In genomic region chrX:41589634-41590270, GRCh38 we compare ENCODE assay signal across 15 cellular contexts.
DNase-seq lines count a peak whose midpoint lies in the region; ATAC-seq, FAIRE-seq and TF ChIP-seq lines count a peak whose summit lies in the region.
"Had no signal": no experiment of that assay in that cellular context is flagged by ENCODE, and none has a peak within 500 bp of the region (broad histone marks: within the 10 kb centered on the region; RNA-seq: fewer than 3 reads in every experiment).

No MANE protein-coding gene starts in this region.

- H3K27me3 ChIP-seq in endodermal cell (ENCODE audit: control insufficient read depth, insufficient read depth, low read length, poor library complexity, severe bottlenecking) (no peaks in the 10 kb centered on the region), left lung (peaks cover 0 to 5% of the 10 kb centered on the region in 2 donors), sigmoid colon (no peaks in the 10 kb centered on the region)
- H3K27me3 ChIP-seq: neutrophil, transverse colon had no signal

- peaks cover 4% of the 10 kb centered on the region for H3K36me3 Mint-ChIP-seq in endodermal cell (ENCODE audit: low read depth)

- peak; percentile 8 to 59 for DNase-seq in A549 (ENCODE audit: low read depth in 1 of 2, low spot score in 1 of 2)
- DNase-seq in LHCN-M2 (ENCODE audit: low read depth) = peak; percentile 25
- no peak for DNase-seq in endodermal cell
- no peak for DNase-seq in left lung
- DNase-seq in GM10266 (ENCODE audit: extremely low spot score) = no peak
- DNase-seq in sigmoid colon = no peak
- no peak for DNase-seq in NCI-H226
- no peak for DNase-seq in Ammon's horn (ENCODE audit: low spot score)
- DNase-seq: activated naive CD4-positive, alpha-beta T cell treated with anti-CD3 and anti-CD28 coated beads, Interleukin-2, amount 50 U/mL, for 16 hours; KBM-7; NCI-H146; SHP77; transverse colon had no signal

- ATAC-seq in A549 (peak; percentile 81 to 86), left lung (peak; percentile 33)

- no peaks in the 10 kb centered on the region for H3K27me3 Mint-ChIP-seq in endodermal cell (ENCODE audit: insufficient read depth)
- H3K27me3 Mint-ChIP-seq: dendritic cell treated with granulocyte-macrophage colony-stimulating factor and Interleukin-4, amounts not matched to agents 40 ng/mL and 50 ng/mL, for 4 days had no signal

- peak; percentile 63 for FAIRE-seq in A549 (lab: Jason Lieb, UNC)

- POLR2A ChIA-PET in A549 (lab: Yijun Ruan, JAX) = no interaction called here

- H3K4me2 ChIP-seq in A549 = peak overlapping the region; percentile 72

- no peak overlapping the region for H3K9ac ChIP-seq in endodermal cell (ENCODE audit: extremely low read depth, low read length, poor library complexity, severe bottlenecking)

- intact Hi-C loops in left lung (cut with DNase I) (no loop called here), sigmoid colon (cut with DNase I) (no loop called here)

- 0% methylated on average over 5 of the region's 5 CpGs for WGBS in A549 (ENCODE audit: missing lambda C conversion rate)
- WGBS in endodermal cell (ENCODE audit: insufficient coverage in 1 of 2, insufficient read length in 1 of 2), 2 experiments = 86 to 93% methylated on average over 4 to 5 of the region's 5 CpGs
- WGBS in sigmoid colon, 2 donors = 7 to 56% methylated on average over 5 of the region's 5 CpGs

- TF ChIP-seq POLR2A in A549 (IDR thresholded peaks at IDR 0.05; ENCODE audit: low read length) (no peak), sigmoid colon (IDR thresholded peaks at IDR 0.05) (no peak)

- peak overlapping the region; percentile 61 for H3K27ac Mint-ChIP-seq in endodermal cell
- H3K27ac Mint-ChIP-seq: dendritic cell treated with granulocyte-macrophage colony-stimulating factor and Interleukin-4, amounts not matched to agents 40 ng/mL and 50 ng/mL, for 4 days had no signal

- H3K36me3 ChIP-seq in endodermal cell (ENCODE audit: control insufficient read depth, insufficient read depth, low read length) = peaks cover 16% of the 10 kb centered on the region
- no peaks in the 10 kb centered on the region for H3K36me3 ChIP-seq in left lung
- no peaks in the 10 kb centered on the region for H3K36me3 ChIP-seq in sigmoid colon
- H3K36me3 ChIP-seq: neutrophil, transverse colon had no signal

- H3K27ac ChIP-seq in A549 (peak overlapping the region; percentile 65 to 77), endodermal cell (ENCODE audit: low read depth, low read length) (no peak overlapping the region), left lung (no peak overlapping the region), sigmoid colon (no peak overlapping the region)
- H3K27ac ChIP-seq: neutrophil had no signal

- H3K9me3 Mint-ChIP-seq in endodermal cell = peaks cover 23% of the 10 kb centered on the region
- H3K9me3 Mint-ChIP-seq: dendritic cell treated with granulocyte-macrophage colony-stimulating factor and Interleukin-4, amounts not matched to agents 40 ng/mL and 50 ng/mL, for 4 days had no signal

- TF ChIP-seq CTCF in A549 (IDR thresholded peaks at IDR 0.05) (no peak), endodermal cell (conservative IDR thresholded peaks at IDR 0.05) (no peak), left lung (IDR thresholded peaks at IDR 0.05) (no peak), GM10266 (IDR thresholded peaks at IDR 0.05; ENCODE audit: control insufficient read depth, insufficient read depth, low read depth, missing control alignments) (no peak), sigmoid colon (IDR thresholded peaks at IDR 0.05) (no peak)

- TF ChIP-seq EP300 in A549 (IDR thresholded peaks at IDR 0.05) = no peak
- no peak for TF ChIP-seq EP300 in sigmoid colon (IDR thresholded peaks at IDR 0.05)

- CTCF ChIA-PET in A549 (lab: Yijun Ruan, JAX) = no interaction called here

- no peak for TF ChIP-seq RAD21 in A549 (conservative IDR thresholded peaks at IDR 0.05 in 1 of 2, IDR thresholded peaks at IDR 0.05 in 1 of 2)

- peaks cover 24% of the 10 kb centered on the region for H3K4me1 ChIP-seq in A549
- H3K4me1 ChIP-seq in endodermal cell (ENCODE audit: control insufficient read depth, insufficient read depth, low read length) = no peaks in the 10 kb centered on the region
- no peaks in the 10 kb centered on the region for H3K4me1 ChIP-seq in left lung
- no peaks in the 10 kb centered on the region for H3K4me1 ChIP-seq in sigmoid colon
- H3K4me1 ChIP-seq: transverse colon had no signal

- no peak overlapping the region for H3K4me3 Mint-ChIP-seq in endodermal cell
- H3K4me3 Mint-ChIP-seq: dendritic cell treated with granulocyte-macrophage colony-stimulating factor and Interleukin-4, amounts not matched to agents 40 ng/mL and 50 ng/mL, for 4 days had no signal

- H3K9me3 ChIP-seq in A549 (no peaks in the 10 kb centered on the region), endodermal cell (ENCODE audit: control insufficient read depth, low read length) (no peaks in the 10 kb centered on the region), left lung (no peaks in the 10 kb centered on the region), sigmoid colon (no peaks in the 10 kb centered on the region)
- H3K9me3 ChIP-seq: neutrophil, transverse colon had no signal

- H3K4me3 ChIP-seq in A549 (peak overlapping the region; percentile 32), endodermal cell (ENCODE audit: low read length) (no peak overlapping the region), left lung (no peak overlapping the region), sigmoid colon (no peak overlapping the region)

- peaks cover 11% of the 10 kb centered on the region for H3K4me1 Mint-ChIP-seq in endodermal cell

TF ChIP-seq in A549, 52 proteins besides CTCF, POLR2A, EP300 and RAD21:
- peak; percentile 63 for TF ChIP-seq MAFK (IDR thresholded peaks at IDR 0.05; ENCODE audit: partially characterized antibody)
- no peak for TF ChIP-seq HOXB5 (CRISPR knock-in tag; IDR thresholded peaks at IDR 0.05)

Comparison
In these comparisons a context has a peak if more than half of its experiments do, and no peak if none do; other contexts are left out.
1. DNase-seq: peak in A549 (2 of 2) and LHCN-M2 (single experiment); none in endodermal cell (single experiment), left lung (0 of 2), GM10266 (single experiment), sigmoid colon (single experiment), NCI-H226 (single experiment) and Ammon's horn (single experiment).
2. H3K27ac ChIP-seq: peak in A549 (2 of 2); none in endodermal cell (single experiment), left lung (0 of 2) and sigmoid colon (0 of 4).